ENCODE assay signal across 1 cellular context in the genomic region with DNA sequence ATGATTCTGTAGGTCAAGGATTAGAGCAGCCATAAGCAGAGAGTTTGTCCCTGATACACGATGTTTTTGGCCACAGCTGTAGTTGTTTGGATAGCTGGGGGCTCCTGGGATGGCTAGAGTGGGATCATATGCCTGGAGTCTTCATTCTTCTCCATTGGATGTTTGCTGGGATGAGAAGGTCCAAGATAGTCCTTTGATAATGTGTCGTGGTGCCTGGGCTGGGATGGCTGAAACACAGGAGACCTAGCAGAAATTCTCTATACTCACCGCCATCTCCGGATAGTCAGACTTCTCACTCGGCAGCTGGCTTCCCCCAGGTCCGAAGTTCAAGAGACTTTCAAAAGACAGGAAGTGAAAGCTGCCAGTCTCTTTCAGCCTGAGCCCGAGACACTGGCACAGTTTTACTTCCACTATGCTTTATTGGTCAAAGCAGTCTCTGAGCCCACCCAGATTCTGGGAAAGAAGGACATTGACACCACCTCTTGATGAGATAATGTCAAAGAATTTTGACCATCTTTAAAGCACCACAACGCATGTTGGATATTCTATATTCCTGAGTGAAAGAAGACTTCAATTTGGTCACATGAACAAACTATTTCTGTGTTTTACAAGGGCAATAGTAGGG.
TF ChIP-seq lines count a peak whose summit lies in the region.

No MANE protein-coding gene starts in this region.

TF ChIP-seq in GM12878, 131 proteins besides CTCF, POLR2A, EP300 and RAD21 (continued from another document):
- TF ChIP-seq, protein P1, sequence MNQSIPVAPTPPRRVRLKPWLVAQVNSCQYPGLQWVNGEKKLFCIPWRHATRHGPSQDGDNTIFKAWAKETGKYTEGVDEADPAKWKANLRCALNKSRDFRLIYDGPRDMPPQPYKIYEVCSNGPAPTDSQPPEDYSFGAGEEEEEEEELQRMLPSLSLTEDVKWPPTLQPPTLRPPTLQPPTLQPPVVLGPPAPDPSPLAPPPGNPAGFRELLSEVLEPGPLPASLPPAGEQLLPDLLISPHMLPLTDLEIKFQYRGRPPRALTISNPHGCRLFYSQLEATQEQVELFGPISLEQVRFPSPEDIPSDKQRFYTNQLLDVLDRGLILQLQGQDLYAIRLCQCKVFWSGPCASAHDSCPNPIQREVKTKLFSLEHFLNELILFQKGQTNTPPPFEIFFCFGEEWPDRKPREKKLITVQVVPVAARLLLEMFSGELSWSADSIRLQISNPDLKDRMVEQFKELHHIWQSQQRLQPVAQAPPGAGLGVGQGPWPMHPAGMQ (IDR thresholded peaks at IDR 0.05; ENCODE audit: borderline replicate concordance) = no peak
- TF ChIP-seq, protein P2, sequence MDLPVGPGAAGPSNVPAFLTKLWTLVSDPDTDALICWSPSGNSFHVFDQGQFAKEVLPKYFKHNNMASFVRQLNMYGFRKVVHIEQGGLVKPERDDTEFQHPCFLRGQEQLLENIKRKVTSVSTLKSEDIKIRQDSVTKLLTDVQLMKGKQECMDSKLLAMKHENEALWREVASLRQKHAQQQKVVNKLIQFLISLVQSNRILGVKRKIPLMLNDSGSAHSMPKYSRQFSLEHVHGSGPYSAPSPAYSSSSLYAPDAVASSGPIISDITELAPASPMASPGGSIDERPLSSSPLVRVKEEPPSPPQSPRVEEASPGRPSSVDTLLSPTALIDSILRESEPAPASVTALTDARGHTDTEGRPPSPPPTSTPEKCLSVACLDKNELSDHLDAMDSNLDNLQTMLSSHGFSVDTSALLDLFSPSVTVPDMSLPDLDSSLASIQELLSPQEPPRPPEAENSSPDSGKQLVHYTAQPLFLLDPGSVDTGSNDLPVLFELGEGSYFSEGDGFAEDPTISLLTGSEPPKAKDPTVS (IDR thresholded peaks at IDR 0.05; ENCODE audit: low read depth, low read length) = no peak
- TF ChIP-seq ZNF217 (IDR thresholded peaks at IDR 0.05) (peak; percentile 59; the same call in 1 of the 2 replicates), IRF4 (IDR thresholded peaks at IDR 0.05; ENCODE audit: low read depth, low read length) (peak; percentile 28; the same call in 1 of the 2 replicates), NBN (IDR thresholded peaks at IDR 0.05) (peak; percentile 83), NR2F1 (conservative IDR thresholded peaks at IDR 0.05) (peak; percentile 65; the same call in 1 of the 2 replicates), NR2C1 (IDR thresholded peaks at IDR 0.05) (peak; percentile 16; the same call in 1 of the 2 replicates), BMI1 (IDR thresholded peaks at IDR 0.05; ENCODE audit: borderline replicate concordance) (no peak), DPF2 (IDR thresholded peaks at IDR 0.05) (peak; percentile 82), HDAC2 (IDR thresholded peaks at IDR 0.05) (no peak), ETV6 (conservative IDR thresholded peaks at IDR 0.05 in 1 of 2, IDR thresholded peaks at IDR 0.05 in 1 of 2; ENCODE audit: borderline replicate concordance in 1 of 2, low read depth in 1 of 2) (peak in 1 of 2 experiments; percentile 51; a peak in 1 of 4 replicates), POLR2AphosphoS5 (IDR thresholded peaks at IDR 0.05; ENCODE audit: low read length) (peak; percentile 47; the same call in 1 of the 2 replicates), SMC3 (IDR thresholded peaks at IDR 0.05; ENCODE audit: borderline replicate concordance, low read length) (peak; percentile 29), CREM (IDR thresholded peaks at IDR 0.05; ENCODE audit: low read depth) (no peak), PAX8 (IDR thresholded peaks at IDR 0.05) (peak; percentile 60; the same call in 1 of the 2 replicates), BHLHE40 (IDR thresholded peaks at IDR 0.05; ENCODE audit: borderline replicate concordance in 1 of 2, low read depth in 2 of 2, low read length in 1 of 2) (peak in 1 of 2 experiments; percentile 56; a peak in 1 of 4 replicates), GATAD2B (conservative IDR thresholded peaks at IDR 0.05; ENCODE audit: low read depth) (peak; percentile 92), NFIC (IDR thresholded peaks at IDR 0.05; ENCODE audit: low read depth, low read length) (no peak), BCL11A (IDR thresholded peaks at IDR 0.05; ENCODE audit: low read depth, low read length) (no peak), CHD2 (IDR thresholded peaks at IDR 0.05; ENCODE audit: borderline replicate concordance, low read depth, low read length) (0 out of 2 replicates have a peak, but pooled peaks have one; percentile 36), ZNF24 (IDR thresholded peaks at IDR 0.05) (peak; percentile 50), SUPT20H (IDR thresholded peaks at IDR 0.05; ENCODE audit: borderline replicate concordance, control insufficient read depth, low read depth, low read length) (no peak), GABPA (IDR thresholded peaks at IDR 0.05; ENCODE audit: low read depth) (no peak), ATF7 (IDR thresholded peaks at IDR 0.05; ENCODE audit: low read depth) (peak; percentile 60), IKZF2 (IDR thresholded peaks at IDR 0.05) (peak; percentile 85 to 87; a peak in 3 of 4 replicates), SPI1 (IDR thresholded peaks at IDR 0.05; ENCODE audit: borderline replicate concordance, insufficient read depth, low read depth, low read length) (peak; percentile 93), WRNIP1 (IDR thresholded peaks at IDR 0.05; ENCODE audit: borderline replicate concordance, low read depth, low read length) (no peak), YY1 (IDR thresholded peaks at IDR 0.05; ENCODE audit: low read depth, low read length) (peak; percentile 58; the same call in 1 of the 2 replicates), SUZ12 (IDR thresholded peaks at IDR 0.05; ENCODE audit: unreplicated experiment) (no peak)
- TF ChIP-seq, protein P3, sequence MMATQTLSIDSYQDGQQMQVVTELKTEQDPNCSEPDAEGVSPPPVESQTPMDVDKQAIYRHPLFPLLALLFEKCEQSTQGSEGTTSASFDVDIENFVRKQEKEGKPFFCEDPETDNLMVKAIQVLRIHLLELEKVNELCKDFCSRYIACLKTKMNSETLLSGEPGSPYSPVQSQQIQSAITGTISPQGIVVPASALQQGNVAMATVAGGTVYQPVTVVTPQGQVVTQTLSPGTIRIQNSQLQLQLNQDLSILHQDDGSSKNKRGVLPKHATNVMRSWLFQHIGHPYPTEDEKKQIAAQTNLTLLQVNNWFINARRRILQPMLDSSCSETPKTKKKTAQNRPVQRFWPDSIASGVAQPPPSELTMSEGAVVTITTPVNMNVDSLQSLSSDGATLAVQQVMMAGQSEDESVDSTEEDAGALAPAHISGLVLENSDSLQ (IDR thresholded peaks at IDR 0.05) = peak; percentile 74
- TF ChIP-seq, protein P4, sequence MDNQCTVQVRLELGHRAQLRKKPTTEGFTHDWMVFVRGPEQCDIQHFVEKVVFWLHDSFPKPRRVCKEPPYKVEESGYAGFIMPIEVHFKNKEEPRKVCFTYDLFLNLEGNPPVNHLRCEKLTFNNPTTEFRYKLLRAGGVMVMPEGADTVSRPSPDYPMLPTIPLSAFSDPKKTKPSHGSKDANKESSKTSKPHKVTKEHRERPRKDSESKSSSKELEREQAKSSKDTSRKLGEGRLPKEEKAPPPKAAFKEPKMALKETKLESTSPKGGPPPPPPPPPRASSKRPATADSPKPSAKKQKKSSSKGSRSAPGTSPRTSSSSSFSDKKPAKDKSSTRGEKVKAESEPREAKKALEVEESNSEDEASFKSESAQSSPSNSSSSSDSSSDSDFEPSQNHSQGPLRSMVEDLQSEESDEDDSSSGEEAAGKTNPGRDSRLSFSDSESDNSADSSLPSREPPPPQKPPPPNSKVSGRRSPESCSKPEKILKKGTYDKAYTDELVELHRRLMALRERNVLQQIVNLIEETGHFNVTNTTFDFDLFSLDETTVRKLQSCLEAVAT (IDR thresholded peaks at IDR 0.05) = peak; percentile 90
- TF ChIP-seq, protein P5, sequence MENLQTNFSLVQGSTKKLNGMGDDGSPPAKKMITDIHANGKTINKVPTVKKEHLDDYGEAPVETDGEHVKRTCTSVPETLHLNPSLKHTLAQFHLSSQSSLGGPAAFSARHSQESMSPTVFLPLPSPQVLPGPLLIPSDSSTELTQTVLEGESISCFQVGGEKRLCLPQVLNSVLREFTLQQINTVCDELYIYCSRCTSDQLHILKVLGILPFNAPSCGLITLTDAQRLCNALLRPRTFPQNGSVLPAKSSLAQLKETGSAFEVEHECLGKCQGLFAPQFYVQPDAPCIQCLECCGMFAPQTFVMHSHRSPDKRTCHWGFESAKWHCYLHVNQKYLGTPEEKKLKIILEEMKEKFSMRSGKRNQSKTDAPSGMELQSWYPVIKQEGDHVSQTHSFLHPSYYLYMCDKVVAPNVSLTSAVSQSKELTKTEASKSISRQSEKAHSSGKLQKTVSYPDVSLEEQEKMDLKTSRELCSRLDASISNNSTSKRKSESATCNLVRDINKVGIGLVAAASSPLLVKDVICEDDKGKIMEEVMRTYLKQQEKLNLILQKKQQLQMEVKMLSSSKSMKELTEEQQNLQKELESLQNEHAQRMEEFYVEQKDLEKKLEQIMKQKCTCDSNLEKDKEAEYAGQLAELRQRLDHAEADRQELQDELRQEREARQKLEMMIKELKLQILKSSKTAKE (IDR thresholded peaks at IDR 0.05; ENCODE audit: low read depth, poor library complexity, severe bottlenecking) = peak; percentile 87
- TF ChIP-seq, protein P6, sequence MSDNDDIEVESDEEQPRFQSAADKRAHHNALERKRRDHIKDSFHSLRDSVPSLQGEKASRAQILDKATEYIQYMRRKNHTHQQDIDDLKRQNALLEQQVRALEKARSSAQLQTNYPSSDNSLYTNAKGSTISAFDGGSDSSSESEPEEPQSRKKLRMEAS (IDR thresholded peaks at IDR 0.05; ENCODE audit: low read depth, low read length) = peak; percentile 65; the same call in 1 of the 2 replicates
- TF ChIP-seq, protein P7, sequence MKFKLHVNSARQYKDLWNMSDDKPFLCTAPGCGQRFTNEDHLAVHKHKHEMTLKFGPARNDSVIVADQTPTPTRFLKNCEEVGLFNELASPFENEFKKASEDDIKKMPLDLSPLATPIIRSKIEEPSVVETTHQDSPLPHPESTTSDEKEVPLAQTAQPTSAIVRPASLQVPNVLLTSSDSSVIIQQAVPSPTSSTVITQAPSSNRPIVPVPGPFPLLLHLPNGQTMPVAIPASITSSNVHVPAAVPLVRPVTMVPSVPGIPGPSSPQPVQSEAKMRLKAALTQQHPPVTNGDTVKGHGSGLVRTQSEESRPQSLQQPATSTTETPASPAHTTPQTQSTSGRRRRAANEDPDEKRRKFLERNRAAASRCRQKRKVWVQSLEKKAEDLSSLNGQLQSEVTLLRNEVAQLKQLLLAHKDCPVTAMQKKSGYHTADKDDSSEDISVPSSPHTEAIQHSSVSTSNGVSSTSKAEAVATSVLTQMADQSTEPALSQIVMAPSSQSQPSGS (IDR thresholded peaks at IDR 0.05; ENCODE audit: low read length) = 0 out of 2 replicates have a peak, but pooled peaks have one; percentile 17
- TF ChIP-seq, protein P8, sequence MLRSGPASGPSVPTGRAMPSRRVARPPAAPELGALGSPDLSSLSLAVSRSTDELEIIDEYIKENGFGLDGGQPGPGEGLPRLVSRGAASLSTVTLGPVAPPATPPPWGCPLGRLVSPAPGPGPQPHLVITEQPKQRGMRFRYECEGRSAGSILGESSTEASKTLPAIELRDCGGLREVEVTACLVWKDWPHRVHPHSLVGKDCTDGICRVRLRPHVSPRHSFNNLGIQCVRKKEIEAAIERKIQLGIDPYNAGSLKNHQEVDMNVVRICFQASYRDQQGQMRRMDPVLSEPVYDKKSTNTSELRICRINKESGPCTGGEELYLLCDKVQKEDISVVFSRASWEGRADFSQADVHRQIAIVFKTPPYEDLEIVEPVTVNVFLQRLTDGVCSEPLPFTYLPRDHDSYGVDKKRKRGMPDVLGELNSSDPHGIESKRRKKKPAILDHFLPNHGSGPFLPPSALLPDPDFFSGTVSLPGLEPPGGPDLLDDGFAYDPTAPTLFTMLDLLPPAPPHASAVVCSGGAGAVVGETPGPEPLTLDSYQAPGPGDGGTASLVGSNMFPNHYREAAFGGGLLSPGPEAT (IDR thresholded peaks at IDR 0.05; ENCODE audit: low read depth) = peak; percentile 75
- TF ChIP-seq, protein P9, sequence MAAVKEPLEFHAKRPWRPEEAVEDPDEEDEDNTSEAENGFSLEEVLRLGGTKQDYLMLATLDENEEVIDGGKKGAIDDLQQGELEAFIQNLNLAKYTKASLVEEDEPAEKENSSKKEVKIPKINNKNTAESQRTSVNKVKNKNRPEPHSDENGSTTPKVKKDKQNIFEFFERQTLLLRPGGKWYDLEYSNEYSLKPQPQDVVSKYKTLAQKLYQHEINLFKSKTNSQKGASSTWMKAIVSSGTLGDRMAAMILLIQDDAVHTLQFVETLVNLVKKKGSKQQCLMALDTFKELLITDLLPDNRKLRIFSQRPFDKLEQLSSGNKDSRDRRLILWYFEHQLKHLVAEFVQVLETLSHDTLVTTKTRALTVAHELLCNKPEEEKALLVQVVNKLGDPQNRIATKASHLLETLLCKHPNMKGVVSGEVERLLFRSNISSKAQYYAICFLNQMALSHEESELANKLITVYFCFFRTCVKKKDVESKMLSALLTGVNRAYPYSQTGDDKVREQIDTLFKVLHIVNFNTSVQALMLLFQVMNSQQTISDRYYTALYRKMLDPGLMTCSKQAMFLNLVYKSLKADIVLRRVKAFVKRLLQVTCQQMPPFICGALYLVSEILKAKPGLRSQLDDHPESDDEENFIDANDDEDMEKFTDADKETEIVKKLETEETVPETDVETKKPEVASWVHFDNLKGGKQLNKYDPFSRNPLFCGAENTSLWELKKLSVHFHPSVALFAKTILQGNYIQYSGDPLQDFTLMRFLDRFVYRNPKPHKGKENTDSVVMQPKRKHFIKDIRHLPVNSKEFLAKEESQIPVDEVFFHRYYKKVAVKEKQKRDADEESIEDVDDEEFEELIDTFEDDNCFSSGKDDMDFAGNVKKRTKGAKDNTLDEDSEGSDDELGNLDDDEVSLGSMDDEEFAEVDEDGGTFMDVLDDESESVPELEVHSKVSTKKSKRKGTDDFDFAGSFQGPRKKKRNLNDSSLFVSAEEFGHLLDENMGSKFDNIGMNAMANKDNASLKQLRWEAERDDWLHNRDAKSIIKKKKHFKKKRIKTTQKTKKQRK (IDR thresholded peaks at IDR 0.05; ENCODE audit: low read depth, low read length) = no peak
- TF ChIP-seq, protein P10, sequence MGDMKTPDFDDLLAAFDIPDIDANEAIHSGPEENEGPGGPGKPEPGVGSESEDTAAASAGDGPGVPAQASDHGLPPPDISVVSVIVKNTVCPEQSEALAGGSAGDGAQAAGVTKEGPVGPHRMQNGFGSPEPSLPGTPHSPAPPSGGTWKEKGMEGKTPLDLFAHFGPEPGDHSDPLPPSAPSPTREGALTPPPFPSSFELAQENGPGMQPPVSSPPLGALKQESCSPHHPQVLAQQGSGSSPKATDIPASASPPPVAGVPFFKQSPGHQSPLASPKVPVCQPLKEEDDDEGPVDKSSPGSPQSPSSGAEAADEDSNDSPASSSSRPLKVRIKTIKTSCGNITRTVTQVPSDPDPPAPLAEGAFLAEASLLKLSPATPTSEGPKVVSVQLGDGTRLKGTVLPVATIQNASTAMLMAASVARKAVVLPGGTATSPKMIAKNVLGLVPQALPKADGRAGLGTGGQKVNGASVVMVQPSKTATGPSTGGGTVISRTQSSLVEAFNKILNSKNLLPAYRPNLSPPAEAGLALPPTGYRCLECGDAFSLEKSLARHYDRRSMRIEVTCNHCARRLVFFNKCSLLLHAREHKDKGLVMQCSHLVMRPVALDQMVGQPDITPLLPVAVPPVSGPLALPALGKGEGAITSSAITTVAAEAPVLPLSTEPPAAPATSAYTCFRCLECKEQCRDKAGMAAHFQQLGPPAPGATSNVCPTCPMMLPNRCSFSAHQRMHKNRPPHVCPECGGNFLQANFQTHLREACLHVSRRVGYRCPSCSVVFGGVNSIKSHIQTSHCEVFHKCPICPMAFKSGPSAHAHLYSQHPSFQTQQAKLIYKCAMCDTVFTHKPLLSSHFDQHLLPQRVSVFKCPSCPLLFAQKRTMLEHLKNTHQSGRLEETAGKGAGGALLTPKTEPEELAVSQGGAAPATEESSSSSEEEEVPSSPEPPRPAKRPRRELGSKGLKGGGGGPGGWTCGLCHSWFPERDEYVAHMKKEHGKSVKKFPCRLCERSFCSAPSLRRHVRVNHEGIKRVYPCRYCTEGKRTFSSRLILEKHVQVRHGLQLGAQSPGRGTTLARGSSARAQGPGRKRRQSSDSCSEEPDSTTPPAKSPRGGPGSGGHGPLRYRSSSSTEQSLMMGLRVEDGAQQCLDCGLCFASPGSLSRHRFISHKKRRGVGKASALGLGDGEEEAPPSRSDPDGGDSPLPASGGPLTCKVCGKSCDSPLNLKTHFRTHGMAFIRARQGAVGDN (IDR thresholded peaks at IDR 0.05) = 0 out of 2 replicates have a peak, but pooled peaks have one; percentile 40
